Comparison of ENCODE assay signal across 8 cellular contexts in genomic region chr5:148382961-148383360, GRCh38. TPM values are rescaled to one million over a fixed set of nuclear protein-coding genes. Genes with fewer than 3 reads are reported as not detected.
A peak's percentile ranks its signal among the peaks of the same experiment; 100 is the strongest.
DNase-seq lines count a peak whose midpoint lies in the region; ATAC-seq and TF ChIP-seq lines count a peak whose summit lies in the region.

No MANE protein-coding gene starts in this region.

- H2AFZ ChIP-seq in SK-N-SH (ENCODE audit: low read depth): peak overlapping the region; percentile 91

- POLR2A ChIA-PET in SK-N-SH (lab: Yijun Ruan, JAX): no interaction called here

- CTCF ChIA-PET in SK-N-SH (lab: Yijun Ruan, JAX): interaction anchor here (0.9 to 3.6 kb wide), 3 partner anchors 9 to 348 kb away, joined by 3 to 18 read pairs (median 5); no protein-coding TSS in a partner anchor

- H3K27me3 ChIP-seq in GM06990 (replicated peaks; ENCODE audit: control insufficient read depth, insufficient read depth, low read length): no peaks in the 10 kb centered on the region
- no peaks in the 10 kb centered on the region for H3K27me3 ChIP-seq in SK-N-SH (ENCODE audit: insufficient read depth)

- TF ChIP-seq EP300 in SK-N-SH (IDR thresholded peaks at IDR 0.05; ENCODE audit: borderline replicate concordance in 1 of 2, low read depth in 1 of 2, low read length in 1 of 2): no peak

- peak overlapping the region; percentile 72 to 82; a peak in 3 of 4 replicates for H3K27ac ChIP-seq in SK-N-SH (ENCODE audit: low read depth in 2 of 2, low read length in 1 of 2)

- no peak for DNase-seq in GM06990 (ENCODE audit: extremely low read depth, insufficient read length)
- no peak for DNase-seq in SK-N-SH
- DNase-seq in fibroblast of villous mesenchyme (ENCODE audit: low read depth): no peak
- DNase-seq in renal cortical epithelial cell (ENCODE audit: low read depth): peak; percentile 9

- no peaks in the 10 kb centered on the region for H3K9me3 ChIP-seq in SK-N-SH

- no peak for TF ChIP-seq CTCF in GM06990 (IDR thresholded peaks at IDR 0.05; ENCODE audit: insufficient read depth, low read length, poor library complexity, severe bottlenecking)
- no peak for TF ChIP-seq CTCF in SK-N-SH (IDR thresholded peaks at IDR 0.05)
- TF ChIP-seq CTCF in fibroblast of villous mesenchyme (IDR thresholded peaks at IDR 0.05; ENCODE audit: insufficient read depth, low read depth, low read length): no peak

- H3K9me2 ChIP-seq in SK-N-SH: no peaks in the 10 kb centered on the region

- H3K4me3 ChIP-seq in GM06990 (replicated peaks; ENCODE audit: low read depth, low read length) (peak overlapping the region; percentile 91), SK-N-SH (ENCODE audit: low read depth in 2 of 2, low read length in 1 of 2) (peak overlapping the region; percentile 87 to 95), fibroblast of villous mesenchyme (ENCODE audit: low read depth, low read length) (peak overlapping the region; percentile 88)

- no peak for TF ChIP-seq RAD21 in SK-N-SH (IDR thresholded peaks at IDR 0.05; ENCODE audit: low read length)

- H3K4me2 ChIP-seq in SK-N-SH: peak overlapping the region; percentile 84

- peaks cover 42% of the 10 kb centered on the region for H3K79me2 ChIP-seq in SK-N-SH (ENCODE audit: insufficient read depth)

- H3K9ac ChIP-seq in SK-N-SH: peak overlapping the region; percentile 94; the same call in 1 of the 2 replicates

- H4K20me1 ChIP-seq in SK-N-SH (ENCODE audit: insufficient read depth): peaks cover 16% of the 10 kb centered on the region; the same call in 1 of the 2 replicates

- H3K4me1 ChIP-seq in SK-N-SH (ENCODE audit: control insufficient read depth in 1 of 2, insufficient read depth in 2 of 2, low read depth in 1 of 2, low read length in 1 of 2): peaks cover 8 to 19% of the 10 kb centered on the region in 2 experiments; a peak in 3 of 4 replicates

- WGBS in SK-N-SH (ENCODE audit: low lambda C conversion rate): 19% methylated on average over 4 of the region's 4 CpGs

- no peak for ATAC-seq in GM21390 (IDR thresholded peaks at IDR 0.05; ENCODE audit: unreplicated experiment)
- no peak for ATAC-seq in GM19324 (IDR thresholded peaks at IDR 0.05; ENCODE audit: low FRiP score, unreplicated experiment)
- no peak for ATAC-seq in HG02981 (IDR thresholded peaks at IDR 0.05; ENCODE audit: unreplicated experiment)
- no peak for ATAC-seq in HG02610 (IDR thresholded peaks at IDR 0.05; ENCODE audit: unreplicated experiment)

- H3F3A ChIP-seq in SK-N-SH (replicated peaks; ENCODE audit: insufficient read depth): no peaks in the 10 kb centered on the region

- H3K36me3 ChIP-seq in GM06990 (ENCODE audit: control insufficient read depth, insufficient read depth, low read length) (no peaks in the 10 kb centered on the region; the same call in none of the 2 replicates), SK-N-SH (replicated peaks in 1 of 2; ENCODE audit: control insufficient read depth in 1 of 2, insufficient read depth in 2 of 2, low read length in 1 of 2) (peaks cover 7 to 11% of the 10 kb centered on the region in 2 experiments)

TF ChIP-seq in SK-N-SH, 30 proteins besides CTCF, POLR2A, EP300 and RAD21:
- no peak for TF ChIP-seq TAF1 (IDR thresholded peaks at IDR 0.05; ENCODE audit: borderline replicate concordance, low read depth, low read length)
- TF ChIP-seq YY1 (IDR thresholded peaks at IDR 0.05; ENCODE audit: low read depth): no peak
- no peak for TF ChIP-seq USF2 (IDR thresholded peaks at IDR 0.05; ENCODE audit: borderline replicate concordance, low read depth, low read length)
- TF ChIP-seq USF1 (IDR thresholded peaks at IDR 0.05; ENCODE audit: borderline replicate concordance, low read depth): no peak
- no peak for TF ChIP-seq TEAD4 (IDR thresholded peaks at IDR 0.05; ENCODE audit: borderline replicate concordance, insufficient read depth)
- no peak for TF ChIP-seq PBX3 (IDR thresholded peaks at IDR 0.05)
- TF ChIP-seq TCF12 (IDR thresholded peaks at IDR 0.05): no peak
- no peak for TF ChIP-seq FOXM1 (IDR thresholded peaks at IDR 0.05; ENCODE audit: low read depth)
- TF ChIP-seq CHD2 (IDR thresholded peaks at IDR 0.05; ENCODE audit: low read length, partially characterized antibody): no peak
- TF ChIP-seq ELF1 (IDR thresholded peaks at IDR 0.05): no peak
- no peak for TF ChIP-seq ZBTB33 (IDR thresholded peaks at IDR 0.05; ENCODE audit: borderline replicate concordance, low read depth)
- no peak for TF ChIP-seq GABPA (IDR thresholded peaks at IDR 0.05; ENCODE audit: low read depth)
- TF ChIP-seq NFIC (IDR thresholded peaks at IDR 0.05; ENCODE audit: borderline replicate concordance): no peak
- no peak for TF ChIP-seq SIN3A (IDR thresholded peaks at IDR 0.05; ENCODE audit: borderline replicate concordance, low read depth, low read length)
- TF ChIP-seq FOSL2 (IDR thresholded peaks at IDR 0.05; ENCODE audit: borderline replicate concordance, low read depth): no peak
- TF ChIP-seq EZH2phosphoT487 (IDR thresholded peaks at IDR 0.05; ENCODE audit: borderline replicate concordance, low read depth): no peak
- no peak for TF ChIP-seq RCOR1 (IDR thresholded peaks at IDR 0.05; ENCODE audit: low read length)
- no peak for TF ChIP-seq RXRA (IDR thresholded peaks at IDR 0.05; ENCODE audit: borderline replicate concordance, low read depth)
- TF ChIP-seq MAX (IDR thresholded peaks at IDR 0.05; ENCODE audit: low read depth): no peak
- no peak for TF ChIP-seq SMC3 (IDR thresholded peaks at IDR 0.05; ENCODE audit: low read depth, low read length)
TF ChIP-seq in SK-N-SH: peak in this region for 0.

RNA-seq across cellular contexts. Expression of gene FBXO38, which starts 0.8 kb away (rescaled TPM):
- 15.3 and 15.5 TPM in 2 replicates for polyA plus RNA-seq in SK-N-SH (2012; rRNA removed)
- 11.9 and 12.3 TPM in 2 replicates for polyA plus RNA-seq in SK-N-SH (2012; cell fraction: cytosol; rRNA removed)
- 21.9 and 46.5 TPM in 2 replicates for polyA plus RNA-seq in SK-N-SH (2012; cell fraction: nucleus; rRNA removed)
- total RNA-seq in fibroblast of villous mesenchyme: 74.7 and 99.5 TPM in 2 replicates
- 48.3 and 68.3 TPM in 2 replicates for total RNA-seq in renal cortical epithelial cell

RNA-seq across cellular contexts. Expression of gene SPINK9, which starts 47.6 kb away (rescaled TPM):
- polyA plus RNA-seq in SK-N-SH (2012; rRNA removed): not detected in 2 replicates
- polyA plus RNA-seq in SK-N-SH (2012; cell fraction: cytosol; rRNA removed): not detected in 2 replicates
- polyA plus RNA-seq in SK-N-SH (2012; cell fraction: nucleus; rRNA removed): not detected in 2 replicates
- total RNA-seq in fibroblast of villous mesenchyme (not detected in 2 replicates), renal cortical epithelial cell (not detected in 2 replicates)
